Comparison of ENCODE assay signal across 8 cellular contexts in the genomic region with DNA sequence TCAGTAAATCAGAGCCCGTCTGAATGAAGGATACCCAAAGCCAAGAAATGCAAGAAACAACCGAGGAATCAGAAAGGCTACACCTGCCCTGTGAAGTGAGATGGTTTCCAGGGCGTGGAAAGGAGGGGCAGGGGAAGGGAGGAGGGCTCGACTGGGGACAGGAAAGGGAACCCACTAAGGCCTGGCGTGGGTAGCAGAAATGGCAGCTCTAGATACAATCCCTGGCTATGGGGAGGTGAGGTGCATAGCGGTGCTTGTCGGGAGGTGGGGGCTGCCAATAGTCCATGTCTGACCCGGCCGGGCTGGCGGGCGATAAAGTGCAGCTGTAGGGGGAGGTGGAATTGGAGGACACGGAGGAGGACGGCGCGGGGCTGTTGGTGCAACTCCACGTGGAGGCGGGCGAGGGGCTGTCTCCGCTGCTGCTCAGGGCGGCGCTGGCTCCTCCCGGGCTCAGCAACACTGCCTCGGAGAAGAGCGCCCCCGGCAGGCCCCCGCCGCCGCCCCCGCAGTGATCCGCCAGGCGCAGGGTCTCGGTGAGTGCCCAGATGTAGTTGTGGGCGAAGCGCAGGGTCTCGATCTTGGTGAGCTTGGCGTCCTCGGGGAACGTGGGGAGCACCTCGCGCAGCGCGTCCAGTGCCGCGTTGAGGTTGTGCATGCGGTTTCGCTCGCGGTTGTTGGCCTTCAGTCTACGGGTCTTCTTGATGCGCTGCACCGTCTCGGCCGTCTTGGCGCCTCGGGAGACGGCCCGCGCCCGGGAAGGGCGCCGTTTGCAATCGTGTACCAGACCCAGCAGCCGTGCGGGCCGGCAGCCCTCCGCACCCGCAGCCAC. TPM values are rescaled to one million over a fixed set of nuclear protein-coding genes. Genes with fewer than 3 reads are reported as not detected.
DNase-seq lines count a peak whose midpoint lies in the region; ATAC-seq and TF ChIP-seq lines count a peak whose summit lies in the region.

No MANE protein-coding gene starts in this region.

- no peak overlapping the region for H3K9ac ChIP-seq in adipocyte (ENCODE audit: low read length)

- WGBS in lung, 2 donors, result 2 to 4% methylated on average over 55 to 67 of the region's 67 CpGs

- peak; percentile 14 for ATAC-seq in GM19397 (IDR thresholded peaks at IDR 0.05; ENCODE audit: unreplicated experiment)
- peak; percentile 1 for ATAC-seq in HG03521 (IDR thresholded peaks at IDR 0.05; ENCODE audit: unreplicated experiment)
- ATAC-seq in lung (ENCODE audit: insufficient read depth, low FRiP score), result no peak

- H3K27me3 ChIP-seq in adipocyte (replicated peaks; ENCODE audit: control insufficient read depth, insufficient read depth, low read length) (peaks cover 78% of the 10 kb centered on the region), lung (ENCODE audit: control insufficient read depth, insufficient read depth) (peaks cover 13% of the 10 kb centered on the region)

- H3K27ac ChIP-seq in lung (ENCODE audit: low read depth in 1 of 2, low read length in 1 of 2), result no peak overlapping the region

- H3K4me3 ChIP-seq in adipocyte (ENCODE audit: low read length) (peak overlapping the region; percentile 82), lung (peak overlapping the region; percentile 37)

- DNase-seq in EL, result peak; percentile 26
- peak; percentile 30 for DNase-seq in adipocyte (ENCODE audit: low read depth)
- no peak for DNase-seq in lung (ENCODE audit: low spot score)
- DNase-seq in OCI-M2 (lab: John Stamatoyannopoulos, UW; ENCODE audit: unreplicated experiment), result no peak
- DNase-seq in HT-29 (ENCODE audit: low spot score), result no peak
- no peak for DNase-seq in KG1 (lab: John Stamatoyannopoulos, UW)

- H3K9me3 ChIP-seq in adipocyte (ENCODE audit: control insufficient read depth, low read length), result peaks cover 12% of the 10 kb centered on the region
- H3K9me3 ChIP-seq in lung (ENCODE audit: control insufficient read depth in 2 of 2, insufficient read depth in 1 of 2, low read length in 1 of 2), result peaks cover 0 to 15% of the 10 kb centered on the region in 2 donors

- H3K36me3 ChIP-seq in adipocyte (ENCODE audit: control insufficient read depth, insufficient read depth, low read length, severe bottlenecking) (no peaks in the 10 kb centered on the region), lung (ENCODE audit: control insufficient read depth in 2 of 2, insufficient read depth in 2 of 2, low read length in 2 of 2) (no peaks in the 10 kb centered on the region)

- no peak for TF ChIP-seq CTCF in lung (IDR thresholded peaks at IDR 0.05; ENCODE audit: control extremely low read depth, extremely low read depth)

- H3K4me1 ChIP-seq in adipocyte (ENCODE audit: control insufficient read depth, insufficient read depth, low read length) (peaks cover 18% of the 10 kb centered on the region), lung (ENCODE audit: control insufficient read depth in 2 of 2, insufficient read depth in 2 of 2, low read length in 2 of 2) (peaks cover 6 to 26% of the 10 kb centered on the region in 2 donors)

RNA-seq across cellular contexts. Expression of a gene that starts 1.3 kb away (rescaled TPM):
- total RNA-seq in lung, result not detected
- not detected for polyA plus RNA-seq in lung
- total RNA-seq in HT-29 (2014; rRNA removed; shearing (Covaris generic)), result not detected in 2 replicates

Comparison
In these comparisons a context has a peak if more than half of its experiments do, and no peak if none do; other contexts are left out.
1. DNase-seq: peak in EL (single experiment) and adipocyte (single experiment); none in lung (single experiment), OCI-M2 (single experiment), HT-29 (single experiment) and KG1 (single experiment).